Comparison of ENCODE assay signal across 2 cellular contexts in genomic region chr2:100470898-100471514, GRCh38.
TF ChIP-seq lines count a peak whose summit lies in the region.

No MANE protein-coding gene starts in this region.

TF ChIP-seq in SK-N-SH, 30 proteins besides CTCF, POLR2A, EP300 and RAD21:
- peak; percentile 94 for TF ChIP-seq REST (IDR thresholded peaks at IDR 0.05; ENCODE audit: low read depth, low read length)
- TF ChIP-seq ZBTB33 (IDR thresholded peaks at IDR 0.05; ENCODE audit: borderline replicate concordance, low read depth), result no peak

TF ChIP-seq in SK-N-SH treated with all-trans-retinoic acid at 6 μM for 48 hours, 23 proteins besides CTCF, POLR2A, EP300 and RAD21 (continued from another document):
- TF ChIP-seq TSHZ2 (CRISPR knock-in tag; IDR thresholded peaks at IDR 0.05) (no peak), ISL1 (CRISPR knock-in tag; IDR thresholded peaks at IDR 0.05) (no peak), ZNF8 (CRISPR knock-in tag; IDR thresholded peaks at IDR 0.05) (no peak), ZNF70 (CRISPR knock-in tag; IDR thresholded peaks at IDR 0.05) (no peak), BACH2 (CRISPR knock-in tag; IDR thresholded peaks at IDR 0.05; ENCODE audit: borderline replicate concordance) (no peak), ESRRG (CRISPR knock-in tag; IDR thresholded peaks at IDR 0.05) (no peak), PPARA (CRISPR knock-in tag; IDR thresholded peaks at IDR 0.05; ENCODE audit: borderline replicate concordance) (no peak), CSDC2 (CRISPR knock-in tag; IDR thresholded peaks at IDR 0.05) (no peak), ZC3H10 (CRISPR knock-in tag; IDR thresholded peaks at IDR 0.05) (no peak), POU6F1 (CRISPR knock-in tag; IDR thresholded peaks at IDR 0.05; ENCODE audit: borderline replicate concordance, low read depth) (no peak), ARNTL (CRISPR knock-in tag; IDR thresholded peaks at IDR 0.05; ENCODE audit: borderline replicate concordance, low read depth) (no peak)
